In genomic region chr14:105067140-105067968, GRCh38 we compare ENCODE assay signal across 10 cellular contexts. TPM values are rescaled to one million over a fixed set of nuclear protein-coding genes. Genes with fewer than 3 reads are reported as not detected.
DNase-seq lines count a peak whose midpoint lies in the region; ATAC-seq, FAIRE-seq and TF ChIP-seq lines count a peak whose summit lies in the region.
"Had no signal": no experiment of that assay in that cellular context is flagged by ENCODE, and none has a peak within 500 bp of the region (broad histone marks: within the 10 kb centered on the region; RNA-seq: fewer than 3 reads in every experiment).

No MANE protein-coding gene starts in this region.

- ATAC-seq in T-cell (replicated peaks in 1 of 4) (peak in 3 of 4 experiments; percentile 21 to 28 (median 24)), K562 (no peak), HG03571 (IDR thresholded peaks at IDR 0.05; ENCODE audit: unreplicated experiment) (no peak), HG02759 (IDR thresholded peaks at IDR 0.05; ENCODE audit: unreplicated experiment) (no peak)

- H3K4me3 Mint-ChIP-seq in T-cell = peak overlapping the region; percentile 47 to 82 (median 62)
- H3K4me3 Mint-ChIP-seq: nephron had no signal

- no peak overlapping the region for H2AFZ ChIP-seq in K562 (ENCODE audit: low read depth, low read length)

- H3K36me3 ChIP-seq in K562 (ENCODE audit: control insufficient read depth, insufficient read depth, low read length) = no peaks in the 10 kb centered on the region

- no peak for TF ChIP-seq EP300 in K562 (IDR thresholded peaks at IDR 0.05; ENCODE audit: low read length)

- TF ChIP-seq RAD21 in K562 (CRISPR knock-in tag; conservative IDR thresholded peaks at IDR 0.05 in 1 of 2, IDR thresholded peaks at IDR 0.05 in 1 of 2) = no peak

- intact Hi-C loops in K562 (cut with micrococcal nuclease) = no loop called here

- no peaks in the 10 kb centered on the region for H3K27me3 ChIP-seq in K562 (ENCODE audit: control insufficient read depth in 2 of 2, insufficient read depth in 2 of 2, low read length in 2 of 2)

- H3K4me1 ChIP-seq in K562 (replicated peaks in 1 of 2; ENCODE audit: control insufficient read depth in 2 of 2, insufficient read depth in 2 of 2, low read length in 2 of 2) = peaks cover 5 to 44% of the 10 kb centered on the region in 2 experiments; a peak in 4 of 5 replicates

- no TSS peak for BruUV-seq in K562 (replicated peaks; lab: Mats Ljungman, UMichigan)

- H3K4me3 ChIP-seq in K562 = no peak overlapping the region

- FAIRE-seq in GM12892 (lab: Jason Lieb, UNC) = no peak
- FAIRE-seq in K562 (lab: Jason Lieb, UNC) = no peak

- peaks cover 4% of the 10 kb centered on the region for H3K9me1 ChIP-seq in K562 (ENCODE audit: control insufficient read depth, insufficient read depth, low read length)

- peak overlapping the region; percentile 97 to 98 for H3K27ac Mint-ChIP-seq in T-cell
- H3K27ac Mint-ChIP-seq: nephron had no signal

- no peaks in the 10 kb centered on the region for H3K36me3 Mint-ChIP-seq in T-cell

- in situ Hi-C loops in K562 (cut with MboI) = no loop called here

- peaks cover 68 to 81% (median 78%) of the 10 kb centered on the region in 3 donors for H3K4me1 Mint-ChIP-seq in T-cell
- H3K4me1 Mint-ChIP-seq: nephron had no signal

- no peak overlapping the region for H3K4me2 ChIP-seq in K562 (ENCODE audit: insufficient read depth, low read length)

- H3K9me3 Mint-ChIP-seq in T-cell = no peaks in the 10 kb centered on the region
- H3K9me3 Mint-ChIP-seq: nephron had no signal

- H3K79me2 ChIP-seq in K562 (ENCODE audit: control insufficient read depth, insufficient read depth, low read length) = no peaks in the 10 kb centered on the region

- 44% methylated on average over 6 of the region's 18 CpGs for WGBS in K562 (ENCODE audit: insufficient coverage, low coverage, missing lambda C conversion rate)

- POLR2A ChIA-PET in T-cell (lab: Charles Lee) = no interaction called here
- POLR2A ChIA-PET in K562 (lab: Yijun Ruan, JAX) = interaction anchor here (0.6 to 1.5 kb wide), 3 partner anchors 11 to 431 kb away, joined by 3 to 4 read pairs (median 4); no protein-coding TSS in a partner anchor

- peak overlapping the region in 1 of 2 experiments; percentile 4; a peak in 2 of 4 replicates for H3K9ac ChIP-seq in K562 (ENCODE audit: insufficient read depth in 1 of 2, low read depth in 2 of 2, low read length in 2 of 2)

- TF ChIP-seq CTCF in K562 (IDR thresholded peaks at IDR 0.05 in 2 of 3, conservative IDR thresholded peaks at IDR 0.05 in 1 of 3; ENCODE audit: insufficient read depth in 2 of 3, low read depth in 1 of 3, low read length in 3 of 3) = no peak

- no peaks in the 10 kb centered on the region for H3K9me3 ChIP-seq in K562 (replicated peaks; ENCODE audit: control insufficient read depth, insufficient read depth, low read depth, low read length)

- H3K27ac ChIP-seq in K562 (ENCODE audit: extremely low read depth, low read depth, low read length) = no peak overlapping the region

- CTCF ChIA-PET in T-cell (lab: Charles Lee) (interaction anchor here in 1 of 2 donors (0.6 kb wide), 1 partner anchor 111 kb away, joined by 4 read pairs; no protein-coding TSS in a partner anchor), K562 (lab: Yijun Ruan, JAX; ENCODE audit: low intra/inter-chr PET ratio) (no interaction called here)

- H3K27me3 Mint-ChIP-seq in T-cell = no peaks in the 10 kb centered on the region

- no peaks in the 10 kb centered on the region for H4K20me1 ChIP-seq in K562 (replicated peaks; ENCODE audit: control insufficient read depth, insufficient read depth, low read length)

- TF ChIP-seq POLR2A in GM12892 (IDR thresholded peaks at IDR 0.05; ENCODE audit: low read depth, low read length) = 0 out of 2 replicates have a peak, but pooled peaks have one; percentile 55
- no peak for TF ChIP-seq POLR2A in K562 (conservative IDR thresholded peaks at IDR 0.05)

- DNase-seq in GM12892 (ENCODE audit: insufficient read length) = no peak
- peak in 9 of 34 experiments; percentile 33 to 64 (median 49) for DNase-seq in T-cell
- DNase-seq in K562 (ENCODE audit: extremely low read depth in 1 of 4, low spot score in 3 of 4) = no peak
- DNase-seq in stimulated activated CD4-positive, alpha-beta T cell treated with anti-CD3 and anti-CD28 coated beads, Interleukin-2, amount 100 ng/mL, for 24 hours = peak; percentile 72 to 73
- no peak for DNase-seq in SIG-M5 treated with dmso at 0.1 percent for 504 hours (lab: John Stamatoyannopoulos, UW; ENCODE audit: unreplicated experiment)
- no peak for DNase-seq in NCI-H524 treated with DMSO at 0.1 percent for 48 hours (lab: John Stamatoyannopoulos, UW)
- DNase-seq: NCI-H774 had no signal

TF ChIP-seq in K562, 482 proteins besides CTCF, POLR2A, EP300 and RAD21 (continues in another document):
- 0 out of 2 replicates have a peak, but pooled peaks have one; percentile 17 for TF ChIP-seq TFE3 (CRISPR knock-in tag; IDR thresholded peaks at IDR 0.05)
- peak; percentile 67 for TF ChIP-seq BHLHE40 (IDR thresholded peaks at IDR 0.05; ENCODE audit: low read length)
- TF ChIP-seq PHTF2 (CRISPR knock-in tag; IDR thresholded peaks at IDR 0.05) = no peak
- TF ChIP-seq, protein P1, sequence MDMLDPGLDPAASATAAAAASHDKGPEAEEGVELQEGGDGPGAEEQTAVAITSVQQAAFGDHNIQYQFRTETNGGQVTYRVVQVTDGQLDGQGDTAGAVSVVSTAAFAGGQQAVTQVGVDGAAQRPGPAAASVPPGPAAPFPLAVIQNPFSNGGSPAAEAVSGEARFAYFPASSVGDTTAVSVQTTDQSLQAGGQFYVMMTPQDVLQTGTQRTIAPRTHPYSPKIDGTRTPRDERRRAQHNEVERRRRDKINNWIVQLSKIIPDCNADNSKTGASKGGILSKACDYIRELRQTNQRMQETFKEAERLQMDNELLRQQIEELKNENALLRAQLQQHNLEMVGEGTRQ (CRISPR knock-in tag; IDR thresholded peaks at IDR 0.05) = peak; percentile 45

RNA-seq across cellular contexts. Expression of gene GPR132, which starts 2.1 kb away (rescaled TPM):
- polyA plus RNA-seq in GM12892 (2012; ENCODE audit: missing spikeins) = 13.8 TPM
- total RNA-seq in T-cell = 10 to 100 TPM; 47.0 to 58.0 (median 49.7) TPM
- 0.23 and 0.51 TPM in 2 replicates for total RNA-seq in K562 (2011; cell fraction: chromatin; rRNA removed; ENCODE audit: low replicate concordance)
- 0.26 and 0.50 TPM in 2 replicates for total RNA-seq in K562 (2011; cell fraction: nucleolus; rRNA removed)
- 0.23 and 0.44 TPM in 2 replicates for total RNA-seq in K562 (2011; cell fraction: nucleoplasm; rRNA removed)
- total RNA-seq in K562 (2014; rRNA removed) = 0.49 and 0.50 TPM in 2 replicates
- 0.19 and 0.25 TPM in 2 replicates for total RNA-seq in K562 (2014; rRNA removed; fragmentation: Illumina TruSeq; extraction: Trizol)
- total RNA-seq in K562 (2015; rRNA removed; fragmentation: Illumina TruSeq; extraction: Trizol) = 0.98 and 1.0 TPM in 2 replicates
- 0.49 and 1.1 TPM in 2 replicates for total RNA-seq in K562 (2021)
- polyA plus RNA-seq in K562 (2011; rRNA removed) = 0.01 and 0.22 TPM in 2 replicates
- polyA plus RNA-seq in K562 (2011; cell fraction: cytosol; rRNA removed) = 0.34 and 1.1 TPM in 2 replicates
- 0.27 and 0.41 TPM in 2 replicates for polyA plus RNA-seq in K562 (2011; cell fraction: nucleus; rRNA removed)
- 0.59 and 3.2 TPM in 2 replicates for polyA plus RNA-seq in K562 (2012)
- 0.22 and 0.24 TPM in 2 replicates for polyA plus RNA-seq in K562 (2014; fragmentation: Illumina TruSeq; extraction: Trizol)
- under 1 TPM in 1 of 2 experiments, not detected in 1; 0.01 TPM for polyA plus RNA-seq in K562 (2014; fragmentation: Nextera tagmentation; extraction: Ambion mirVana)
- polyA plus RNA-seq in K562 (2014; rRNA removed) = 0.23 and 0.46 TPM in 2 replicates
- 0.06 TPM in 1 of 2 replicates, not detected in the other for polyA minus RNA-seq in K562 (2011; rRNA and poly(A)+ RNA removed)
- not detected in 2 replicates for polyA minus RNA-seq in K562 (2011; cell fraction: cytosol; rRNA and poly(A)+ RNA removed)
- 0.13 and 0.33 TPM in 2 replicates for polyA minus RNA-seq in K562 (2011; cell fraction: nucleus; rRNA and poly(A)+ RNA removed)

RNA-seq across cellular contexts. Expression of gene CDCA4, which starts 46.5 kb away (rescaled TPM):
- 35.4 TPM for polyA plus RNA-seq in GM12892 (2012; ENCODE audit: missing spikeins)
- total RNA-seq in T-cell (10 to 100 TPM; 13.0 to 20.1 (median 15.8) TPM), K562 (2014; rRNA removed) (33.9 and 41.3 TPM in 2 replicates), K562 (2014; rRNA removed; fragmentation: Illumina TruSeq; extraction: Trizol) (15.8 and 17.3 TPM in 2 replicates), K562 (2015; rRNA removed; fragmentation: Illumina TruSeq; extraction: Trizol) (23.0 and 23.9 TPM in 2 replicates), K562 (2021) (43.3 and 44.2 TPM in 2 replicates)
- total RNA-seq in K562 (2011; cell fraction: chromatin; rRNA removed; ENCODE audit: low replicate concordance) = 13.4 and 22.4 TPM in 2 replicates
- 17.5 TPM in 2 replicates for total RNA-seq in K562 (2011; cell fraction: nucleolus; rRNA removed)
- total RNA-seq in K562 (2011; cell fraction: nucleoplasm; rRNA removed) = 18.6 and 23.1 TPM in 2 replicates
- polyA plus RNA-seq in K562 (2011; rRNA removed) (25.1 and 34.5 TPM in 2 replicates), K562 (2014; fragmentation: Illumina TruSeq; extraction: Trizol) (16.7 and 27.1 TPM in 2 replicates), K562 (2014; fragmentation: Nextera tagmentation; extraction: Ambion mirVana) (10 to 100 TPM in 1 of 2 experiments, 1 to 10 TPM in 1; 6.6 to 10.3 TPM), K562 (2014; rRNA removed) (36.9 and 43.3 TPM in 2 replicates)
- 33.5 and 50.8 TPM in 2 replicates for polyA plus RNA-seq in K562 (2011; cell fraction: cytosol; rRNA removed)
- 14.4 and 19.3 TPM in 2 replicates for polyA plus RNA-seq in K562 (2011; cell fraction: nucleus; rRNA removed)
- polyA plus RNA-seq in K562 (2012) = 32.1 and 37.8 TPM in 2 replicates
- 17.1 and 17.8 TPM in 2 replicates for polyA minus RNA-seq in K562 (2011; rRNA and poly(A)+ RNA removed)
- polyA minus RNA-seq in K562 (2011; cell fraction: cytosol; rRNA and poly(A)+ RNA removed) = 17.8 and 25.3 TPM in 2 replicates
- 5.7 and 7.2 TPM in 2 replicates for polyA minus RNA-seq in K562 (2011; cell fraction: nucleus; rRNA and poly(A)+ RNA removed)

Comparison
In these comparisons a context has a peak if more than half of its experiments do, and no peak if none do; other contexts are left out.
1. DNase-seq: peak in stimulated activated CD4-positive, alpha-beta T cell treated with anti-CD3 and anti-CD28 coated beads, Interleukin-2, amount 100 ng/mL, for 24 hours (2 of 2); none in GM12892 (single experiment), K562 (0 of 4), SIG-M5 treated with dmso at 0.1 percent for 504 hours (single experiment) and NCI-H524 treated with DMSO at 0.1 percent for 48 hours (single experiment).
2. ATAC-seq: peak in T-cell (3 of 4); none in K562 (single experiment), HG03571 (single experiment) and HG02759 (single experiment).
3. RNA of gene GPR132, which starts 2.1 kb away (total RNA-seq): 47.0 to 58.0 TPM in T-cell; 0.19 to 1.1 TPM in K562; every median in the first group is over 10 times any median in the second.